ENCODE assay signal across 8 cellular contexts in the genomic region with DNA sequence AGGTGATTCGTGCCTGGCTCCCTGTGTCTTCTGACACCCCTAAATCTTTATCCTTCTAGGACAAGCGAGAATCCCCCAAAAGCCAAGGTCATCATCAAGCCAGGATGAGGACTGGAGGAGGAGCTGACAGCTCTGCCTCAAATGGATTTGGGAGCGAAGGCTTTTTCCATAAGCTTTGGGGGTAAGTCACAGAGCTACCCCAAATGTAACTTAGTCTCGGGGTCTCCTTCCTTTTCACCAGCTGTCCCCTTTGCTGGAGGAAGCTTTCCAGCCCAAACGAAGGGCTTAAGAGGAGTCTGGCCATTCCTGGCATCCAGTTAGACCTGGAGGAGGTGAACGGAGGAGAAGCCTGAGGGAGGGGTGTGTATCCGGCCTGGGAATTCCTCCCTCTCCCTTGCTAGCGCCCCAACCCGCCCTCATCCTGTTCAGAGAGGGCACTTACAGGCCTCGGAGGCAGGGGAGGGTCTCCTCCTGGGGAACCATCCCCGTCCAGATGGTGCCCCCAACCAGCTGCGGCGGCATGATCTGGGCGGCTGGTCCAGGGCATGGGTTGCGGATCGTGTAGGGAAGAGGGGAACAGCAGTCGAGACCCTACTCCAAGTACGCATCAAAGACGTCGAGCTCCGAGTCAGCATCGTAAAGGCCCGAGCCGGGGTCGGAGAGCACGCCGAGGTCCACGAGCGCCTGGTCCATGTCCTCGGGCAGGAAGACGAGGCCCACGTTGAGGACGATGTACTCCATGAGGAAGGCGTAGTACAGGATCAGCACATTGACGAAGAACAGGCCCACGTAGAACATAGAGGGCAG. TPM values are rescaled to one million over a fixed set of nuclear protein-coding genes. Genes with fewer than 3 reads are reported as not detected.
A peak's percentile ranks its signal among the peaks of the same experiment; 100 is the strongest.
DNase-seq lines count a peak whose midpoint lies in the region; ATAC-seq and TF ChIP-seq lines count a peak whose summit lies in the region.

No MANE protein-coding gene starts in this region.

- no peaks in the 10 kb centered on the region for H3K27me3 ChIP-seq in heart right ventricle
- H3K27me3 ChIP-seq in stomach = no peaks in the 10 kb centered on the region

- DNase-seq in heart right ventricle = no peak
- no peak for DNase-seq in cardiac septum (ENCODE audit: low spot score)
- DNase-seq in activated T-cell treated with anti-CD3 and anti-CD28 coated beads, Interleukin-2, amount 50 U/mL, for 24 hours = peak; percentile 59
- no peak for DNase-seq in stomach
- DNase-seq in NCI-H226 = no peak
- DNase-seq in cortex of kidney (lab: John Stamatoyannopoulos, UW) = no peak
- no peak for DNase-seq in GOT3 (lab: John Stamatoyannopoulos, UW)

- peak in 3 of 8 donors; percentile 0 to 8 (median 1) for ATAC-seq in heart right ventricle

- intact Hi-C loops in heart right ventricle (cut with DNase I) (loop anchor here in 1 of 10 donors (5.0 kb wide), 1 partner anchor 114 kb away; no protein-coding TSS in a partner anchor), cardiac septum (cut with DNase I) (no loop called here), stomach (cut with DNase I; ENCODE audit: low total_unique reads) (no loop called here)

- peaks cover 79% of the 10 kb centered on the region for H3K4me1 Mint-ChIP-seq in activated T-cell treated with anti-CD3 and anti-CD28 coated beads, Interleukin-2, amount 50 U/mL, for 24 hours (ENCODE audit: low read depth)

- WGBS in heart right ventricle, 2 donors = 3% methylated on average over 32 to 33 of the region's 36 CpGs
- 2 to 4% (median 3%) methylated on average over 6 to 34 of the region's 36 CpGs for WGBS in stomach, 5 donors

- no peaks in the 10 kb centered on the region for H3K27me3 Mint-ChIP-seq in activated T-cell treated with anti-CD3 and anti-CD28 coated beads, Interleukin-2, amount 50 U/mL, for 24 hours

- peaks cover 63% of the 10 kb centered on the region for H3K36me3 Mint-ChIP-seq in activated T-cell treated with anti-CD3 and anti-CD28 coated beads, Interleukin-2, amount 50 U/mL, for 24 hours (ENCODE audit: low read depth)

- H3K4me3 ChIP-seq in heart right ventricle = peak overlapping the region; percentile 50 to 89 (median 80)
- H3K4me3 ChIP-seq in iPS-18c (ENCODE audit: insufficient read depth, low read depth, low read length) = peak overlapping the region; percentile 75
- H3K4me3 ChIP-seq in stomach = peak overlapping the region; percentile 83 to 95 (median 88)

- H3K27ac ChIP-seq in heart right ventricle (peak overlapping the region; percentile 7 to 94 (median 90)), stomach (peak overlapping the region; percentile 59 to 92 (median 84))

- peak overlapping the region; percentile 94 for H3K4me3 Mint-ChIP-seq in activated T-cell treated with anti-CD3 and anti-CD28 coated beads, Interleukin-2, amount 50 U/mL, for 24 hours

- TF ChIP-seq CTCF in heart right ventricle (IDR thresholded peaks at IDR 0.05) (no peak), stomach (IDR thresholded peaks at IDR 0.05) (no peak)

- no peak for TF ChIP-seq EP300 in stomach (IDR thresholded peaks at IDR 0.05)

- no peak for TF ChIP-seq POLR2A in stomach (IDR thresholded peaks at IDR 0.05)

- peaks cover 38 to 85% (median 79%) of the 10 kb centered on the region in 9 donors for H3K4me1 ChIP-seq in heart right ventricle
- peaks cover 81 to 88% (median 86%) of the 10 kb centered on the region in 4 donors for H3K4me1 ChIP-seq in stomach

- H3K9me3 ChIP-seq in heart right ventricle = no peaks in the 10 kb centered on the region
- H3K9me3 ChIP-seq in iPS-18c (ENCODE audit: control insufficient read depth, insufficient read depth, low read length) = no peaks in the 10 kb centered on the region
- H3K9me3 ChIP-seq in stomach = no peaks in the 10 kb centered on the region

- peak overlapping the region; percentile 93 for H3K27ac Mint-ChIP-seq in activated T-cell treated with anti-CD3 and anti-CD28 coated beads, Interleukin-2, amount 50 U/mL, for 24 hours

- H3K9me3 Mint-ChIP-seq in activated T-cell treated with anti-CD3 and anti-CD28 coated beads, Interleukin-2, amount 50 U/mL, for 24 hours = no peaks in the 10 kb centered on the region

- H3K36me3 ChIP-seq in heart right ventricle = peaks cover 0 to 3% (median 0%) of the 10 kb centered on the region in 9 donors
- H3K36me3 ChIP-seq in stomach = no peaks in the 10 kb centered on the region

RNA-seq across cellular contexts. Expression of a gene that starts 0.9 kb away (rescaled TPM):
- total RNA-seq in heart right ventricle = 100 to 1,000 TPM in 4 of 10 donors, 10 to 100 TPM in 6; 68.8 to 109 (median 81.6) TPM
- 100 to 1,000 TPM in 1 of 2 donors, 10 to 100 TPM in 1; 91.4 to 104 TPM for polyA plus RNA-seq in heart right ventricle
- 68.1 TPM for total RNA-seq in cardiac septum
- total RNA-seq in stomach = 10 to 100 TPM; 16.5 to 97.9 (median 20.4) TPM
- 10 to 100 TPM; 23.7 to 42.8 (median 37.4) TPM for polyA plus RNA-seq in stomach

RNA-seq across cellular contexts. Expression of a gene that starts 3.0 kb away (rescaled TPM):
- total RNA-seq in heart right ventricle = 10 to 100 TPM; 17.2 to 30.8 (median 23.2) TPM
- 10 to 100 TPM; 12.1 to 16.7 TPM for polyA plus RNA-seq in heart right ventricle
- 28.4 TPM for total RNA-seq in cardiac septum
- total RNA-seq in stomach = 100 to 1,000 TPM in 2 of 5 donors, 10 to 100 TPM in 3; 20.2 to 176 (median 66.5) TPM
- 1 to 10 TPM; 5.8 to 8.6 (median 6.7) TPM for polyA plus RNA-seq in stomach
